ENCODE assay signal across 8 cellular contexts in genomic region chr2:73233932-73234832, GRCh38. TPM values are rescaled to one million over a fixed set of nuclear protein-coding genes. Genes with fewer than 3 reads are reported as not detected.
DNase-seq lines count a peak whose midpoint lies in the region; ATAC-seq lines count a peak whose summit lies in the region.

TSS of gene CCT7 (plus strand) at chr2:73234308. CDS start at chr2:73234379, 71 bp downstream.

- peak; percentile 75 for ATAC-seq in HG03439 (IDR thresholded peaks at IDR 0.05; ENCODE audit: unreplicated experiment)

- peak; percentile 96 for DNase-seq in Ammon's horn (ENCODE audit: low spot score)
- DNase-seq in GM19238 (ENCODE audit: insufficient read length, low spot score), result peak; percentile 80
- DNase-seq in NCI-H510A treated with DMSO at 0.1 percent for 48 hours (lab: John Stamatoyannopoulos, UW), result peak; percentile 90
- peak; percentile 66 to 74 for DNase-seq in activated CD4-positive, alpha-beta T cell treated with anti-CD3 and anti-CD28 coated beads for 24 hours (ENCODE audit: low read depth in 2 of 2)
- DNase-seq in cerebellum (ENCODE audit: low spot score), result peak; percentile 92
- DNase-seq in kidney glomerular epithelial cell (lab: John Stamatoyannopoulos, UW), result peak; percentile 75
- peak; percentile 79 to 81 for DNase-seq in stimulated activated CD4-positive, alpha-beta T cell treated with anti-CD3 and anti-CD28 coated beads, Interleukin-15, amount 100 ng/mL, for 48 hours (ENCODE audit: low read depth in 2 of 2)

RNA-seq across cellular contexts. Expression of gene CCT7, which starts in this region (rescaled TPM):
- 96.3 TPM for total RNA-seq in cerebellum

Comparison
In these comparisons a context has a peak if more than half of its experiments do, and no peak if none do; other contexts are left out.
1. Peak in every context shown above with its lines: DNase-seq and ATAC-seq.